In the genomic region with DNA sequence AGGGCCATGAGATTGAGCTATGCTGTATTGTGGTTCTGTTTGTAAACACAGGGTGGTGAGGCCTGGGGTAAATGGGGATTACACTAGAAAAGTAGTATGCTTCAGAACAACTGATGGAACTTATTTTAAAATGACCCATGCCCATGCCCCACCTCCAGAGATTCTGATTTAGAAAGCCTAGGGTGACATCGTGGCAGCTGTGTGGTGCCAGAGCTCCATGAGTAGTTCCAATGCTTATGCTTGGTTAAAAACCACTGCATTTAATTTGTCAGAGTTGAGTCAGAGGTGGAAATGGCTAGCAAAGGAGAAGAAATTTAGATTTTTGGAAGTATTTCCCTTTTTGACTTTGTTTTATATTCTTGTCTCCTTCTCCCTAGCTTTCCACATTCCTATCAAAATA, we compare ENCODE assay signal across 19 cellular contexts.
A peak's percentile ranks its signal among the peaks of the same experiment; 100 is the strongest.
DNase-seq lines count a peak whose midpoint lies in the region; FAIRE-seq and TF ChIP-seq lines count a peak whose summit lies in the region.
"Had no signal": no experiment of that assay in that cellular context is flagged by ENCODE, and none has a peak within 500 bp of the region (broad histone marks: within the 10 kb centered on the region; RNA-seq: fewer than 3 reads in every experiment).

No MANE protein-coding gene starts in this region.

- H3K4me1 Mint-ChIP-seq in astrocyte (ENCODE audit: low read depth, unreplicated experiment), result no peaks in the 10 kb centered on the region

- TF ChIP-seq CTCF in astrocyte (IDR thresholded peaks at IDR 0.05; ENCODE audit: insufficient read depth, low read depth, low read length), result no peak

- H3K27ac Mint-ChIP-seq in astrocyte (ENCODE audit: unreplicated experiment), result no peak overlapping the region
- H3K27ac Mint-ChIP-seq: activated CD8-positive, alpha-beta T cell treated with anti-CD3 and anti-CD28 coated beads for 36 hours; activated T-helper 2 cell treated with anti-CD3 and anti-CD28 coated beads, Interferon-gamma antibody, Interleukin-2, Interleukin-4, amounts not matched to agents 10 μg/mL and 5 μg/mL and 100 μg/mL, durations not matched to agents 14 hours and 24 hours and 36 hours had no signal

- peak overlapping the region; percentile 49 for H2AFZ ChIP-seq in GM23248
- H2AFZ ChIP-seq in astrocyte (ENCODE audit: low read depth, low read length), result no peak overlapping the region

- H3K79me2 ChIP-seq in GM23248 (ENCODE audit: insufficient read depth), result no peaks in the 10 kb centered on the region
- H3K79me2 ChIP-seq in astrocyte (ENCODE audit: insufficient read depth, low read length), result no peaks in the 10 kb centered on the region

- H3K4me1 ChIP-seq in GM23248 (ENCODE audit: insufficient read depth) (peaks cover 14% of the 10 kb centered on the region), astrocyte (ENCODE audit: insufficient read depth, low read length) (no peaks in the 10 kb centered on the region)
- H3K4me1 ChIP-seq: Peyer's patch had no signal

- H3K27ac ChIP-seq in GM23248 (no peak overlapping the region), astrocyte (ENCODE audit: low read depth, low read length) (no peak overlapping the region)
- H3K27ac ChIP-seq: Peyer's patch had no signal

- H3K9me3 Mint-ChIP-seq in astrocyte (ENCODE audit: unreplicated experiment), result no peaks in the 10 kb centered on the region

- H3K9me2 ChIP-seq in GM23248 (ENCODE audit: insufficient read depth), result no peaks in the 10 kb centered on the region

- no peaks in the 10 kb centered on the region for H4K20me1 ChIP-seq in GM23248 (ENCODE audit: insufficient read depth)
- H4K20me1 ChIP-seq in astrocyte (ENCODE audit: insufficient read depth, low read length), result no peaks in the 10 kb centered on the region

- in situ Hi-C loops in GM23248 (cut with MboI), result no loop called here

- no peaks in the 10 kb centered on the region for H3K36me3 Mint-ChIP-seq in astrocyte (ENCODE audit: low read depth, unreplicated experiment)

- no peak for FAIRE-seq in astrocyte (lab: Jason Lieb, UNC)
- FAIRE-seq: frontal cortex had no signal

- H3K27me3 ChIP-seq in GM23248 (replicated peaks; ENCODE audit: insufficient read depth), result no peaks in the 10 kb centered on the region
- H3K27me3 ChIP-seq in astrocyte (ENCODE audit: insufficient read depth, low read length), result no peaks in the 10 kb centered on the region
- H3K27me3 ChIP-seq: Peyer's patch, sigmoid colon had no signal

- 0 to 4% methylated on average over 1 of the region's 1 CpG for WGBS in GM23248 (ENCODE audit: low coverage in 1 of 2, low lambda C conversion rate in 2 of 2, missing lambda C conversion rate in 2 of 2), 2 experiments

- H3K9me3 ChIP-seq in GM23248 (ENCODE audit: low read depth) (no peaks in the 10 kb centered on the region), astrocyte (ENCODE audit: insufficient read depth, low read depth, low read length) (no peaks in the 10 kb centered on the region)
- H3K9me3 ChIP-seq: Peyer's patch had no signal

- no peak overlapping the region for H3K4me3 Mint-ChIP-seq in astrocyte (ENCODE audit: unreplicated experiment)
- H3K4me3 Mint-ChIP-seq: activated CD8-positive, alpha-beta T cell treated with anti-CD3 and anti-CD28 coated beads for 36 hours had no signal

- H3K9ac ChIP-seq in GM23248 (no peak overlapping the region), astrocyte (ENCODE audit: low read length) (no peak overlapping the region)

- H3F3A ChIP-seq in GM23248 (ENCODE audit: insufficient read depth), result peaks cover 8% of the 10 kb centered on the region; the same call in 1 of the 2 replicates

- peak overlapping the region; percentile 15 for H3K4me2 ChIP-seq in GM23248 (ENCODE audit: unreplicated experiment)
- H3K4me2 ChIP-seq in astrocyte (ENCODE audit: low read length), result no peak overlapping the region

- DNase-seq in GM23248 (peak; percentile 80), astrocyte (ENCODE audit: low read depth) (peak; percentile 26), glomerular visceral epithelial cell (ENCODE audit: extremely low spot score) (peak; percentile 7), stromal cell of bone marrow (ENCODE audit: low read depth) (peak; percentile 71), COLO668 (lab: John Stamatoyannopoulos, UW; ENCODE audit: unreplicated experiment) (no peak), NCI-H2029 (lab: John Stamatoyannopoulos, UW) (no peak), C1 segment of cervical spinal cord (lab: John Stamatoyannopoulos, UW) (no peak)
- no peak for DNase-seq in activated CD4-positive, alpha-beta T cell treated with anti-CD3 and anti-CD28 coated beads, Interleukin-2, amount 50 U/mL, for 4 hours
- DNase-seq: activated CD8-positive, alpha-beta T cell treated with anti-CD3 and anti-CD28 coated beads for 36 hours; anterior cingulate cortex; effector CD4-positive, alpha-beta T cell; mesendoderm; NCI-H2029 treated with DMSO at 0.1 percent for 48 hours; NCI-H526 treated with DMSO at 0.1 percent for 48 hours; Peyer's patch; sigmoid colon; trophoblast cell had no signal

- H3K36me3 ChIP-seq in GM23248 (ENCODE audit: low read depth) (no peaks in the 10 kb centered on the region), astrocyte (ENCODE audit: insufficient read depth, low read length) (no peaks in the 10 kb centered on the region)
- H3K36me3 ChIP-seq: Peyer's patch, sigmoid colon had no signal

- no peaks in the 10 kb centered on the region for H3K27me3 Mint-ChIP-seq in astrocyte (ENCODE audit: low read depth, unreplicated experiment)

- no peak overlapping the region for H3K4me3 ChIP-seq in GM23248
- no peak overlapping the region for H3K4me3 ChIP-seq in astrocyte (ENCODE audit: insufficient read depth, low read depth, low read length)
- H3K4me3 ChIP-seq: Peyer's patch, sigmoid colon had no signal

Comparison
In these comparisons a context has a peak if more than half of its experiments do, and no peak if none do; other contexts are left out.
1. DNase-seq: peak in GM23248 (single experiment), astrocyte (single experiment), glomerular visceral epithelial cell (single experiment) and stromal cell of bone marrow (single experiment); none in COLO668 (single experiment), NCI-H2029 (single experiment), C1 segment of cervical spinal cord (0 of 14) and activated CD4-positive, alpha-beta T cell treated with anti-CD3 and anti-CD28 coated beads, Interleukin-2, amount 50 U/mL, for 4 hours (0 of 2).